Comparison of ENCODE assay signal across 9 cellular contexts in the genomic region with DNA sequence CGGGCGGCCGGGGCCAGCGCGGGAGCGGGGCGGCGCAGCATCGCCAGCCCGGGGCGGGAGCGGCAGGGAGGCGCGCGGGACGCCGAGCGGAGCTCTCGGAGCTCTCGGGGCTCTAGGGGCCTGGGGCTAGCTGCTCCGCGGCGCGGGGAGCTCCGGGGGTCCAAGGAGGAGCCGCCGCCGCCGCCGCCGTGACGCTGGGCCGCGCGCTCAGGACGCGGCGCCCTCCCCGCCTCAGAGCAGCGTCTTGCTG. TPM values are rescaled to one million over a fixed set of nuclear protein-coding genes. Genes with fewer than 3 reads are reported as not detected.
DNase-seq lines count a peak whose midpoint lies in the region; ATAC-seq, FAIRE-seq and TF ChIP-seq lines count a peak whose summit lies in the region.
"Had no signal": no experiment of that assay in that cellular context is flagged by ENCODE, and none has a peak within 500 bp of the region (broad histone marks: within the 10 kb centered on the region; RNA-seq: fewer than 3 reads in every experiment).

No MANE protein-coding gene starts in this region.

- peaks cover 17% of the 10 kb centered on the region for H3K23me2 ChIP-seq in H1 (ENCODE audit: low read depth, low read length)

- H3K9me2 ChIP-seq in Karpas-422 (replicated peaks; ENCODE audit: insufficient read depth, low read length), result no peaks in the 10 kb centered on the region

- peaks cover 33% of the 10 kb centered on the region for H3K4me1 Mint-ChIP-seq in T-helper 1 cell treated with Interleukin-12 subunit alpha and Interleukin-12 subunit beta and Interleukin-4 antibody, amounts not matched to agents 30 μg/mL and 1 μg/mL, for 36 hours (ENCODE audit: low read depth)

- no peaks in the 10 kb centered on the region; the same call in none of the 2 replicates for H3K79me1 ChIP-seq in H1 (ENCODE audit: low read depth, low read length)

- no peak overlapping the region for H4K5ac ChIP-seq in H1 (ENCODE audit: insufficient read length, low read depth, low read length)

- H2BK15ac ChIP-seq in H1 (ENCODE audit: low read length), result no peak overlapping the region

- no peak overlapping the region for H2BK120ac ChIP-seq in H1 (replicated peaks; ENCODE audit: low read depth, low read length)

- peaks cover 19% of the 10 kb centered on the region for H4K20me1 ChIP-seq in Karpas-422 (ENCODE audit: insufficient read depth, low read depth, low read length)
- H4K20me1 ChIP-seq in H1 (replicated peaks in 1 of 2; ENCODE audit: control insufficient read depth in 1 of 2, insufficient read depth in 2 of 2, low read length in 2 of 2), result peaks cover 0 to 5% of the 10 kb centered on the region in 2 experiments

- H3K9me3 ChIP-seq in Karpas-422 (ENCODE audit: low read length), result no peaks in the 10 kb centered on the region
- H3K9me3 ChIP-seq in H1 (ENCODE audit: insufficient read depth in 2 of 2, low read depth in 1 of 2, low read length in 1 of 2), result no peaks in the 10 kb centered on the region

- H3K14ac ChIP-seq in H1 (ENCODE audit: insufficient read length), result no peak overlapping the region

- H3K27me3 ChIP-seq in Karpas-422 (ENCODE audit: low read length) (no peaks in the 10 kb centered on the region), H1 (replicated peaks in 1 of 4; ENCODE audit: control insufficient read depth in 3 of 4, extremely low read depth in 1 of 4, insufficient read depth in 3 of 4, low read length in 3 of 4) (peaks cover 0 to 15% (median 14%) of the 10 kb centered on the region in 4 experiments; a peak in 6 of 7 replicates)

- peak; percentile 9 for ATAC-seq in omental fat pad (ENCODE audit: low FRiP score)

- H3K36me3 Mint-ChIP-seq in T-helper 1 cell treated with Interleukin-12 subunit alpha and Interleukin-12 subunit beta and Interleukin-4 antibody, amounts not matched to agents 30 μg/mL and 1 μg/mL, for 36 hours (ENCODE audit: low read depth), result peaks cover 6% of the 10 kb centered on the region

- POLR2A ChIA-PET in H1 (lab: Charles Lee; ENCODE audit: partially characterized antibody), result interaction anchor here (1.0 kb wide), 1 partner anchor 30 kb away, joined by 4 read pairs; no protein-coding TSS in a partner anchor

- no peak overlapping the region for H4K91ac ChIP-seq in H1 (replicated peaks; ENCODE audit: insufficient read length, low read length)

- peak in 1 of 2 experiments; percentile 20; a peak in 1 of 3 replicates for TF ChIP-seq EP300 in H1 (IDR thresholded peaks at IDR 0.05; ENCODE audit: borderline replicate concordance in 1 of 2, low read depth in 2 of 2, low read length in 2 of 2)

- H3K4me2 ChIP-seq in Karpas-422 (ENCODE audit: low read depth, low read length, poor library complexity, severe bottlenecking), result peak overlapping the region; percentile 82
- peak overlapping the region; percentile 91 to 93; a peak in 2 of 4 replicates for H3K4me2 ChIP-seq in H1 (ENCODE audit: insufficient read depth in 1 of 2, low read depth in 2 of 2, low read length in 2 of 2)

- no peak overlapping the region for H2BK5ac ChIP-seq in H1 (ENCODE audit: low read depth, low read length)

- no peak overlapping the region for H3K27ac Mint-ChIP-seq in T-helper 1 cell treated with Interleukin-12 subunit alpha and Interleukin-12 subunit beta and Interleukin-4 antibody, amounts not matched to agents 30 μg/mL and 1 μg/mL, for 36 hours

- H3K9ac ChIP-seq in Karpas-422 (ENCODE audit: low read length) (peak overlapping the region; percentile 94), H1 (replicated peaks in 1 of 4; ENCODE audit: extremely low read depth in 1 of 4, low read depth in 3 of 4, low read length in 3 of 4) (peak overlapping the region in 3 of 4 experiments; percentile 67 to 89 (median 72); a peak in 4 of 7 replicates)

- H3K4me3 ChIP-seq in Karpas-422 (ENCODE audit: low read length), result peak overlapping the region; percentile 94; the same call in 1 of the 2 replicates
- peak overlapping the region; percentile 58 to 91 (median 78) for H3K4me3 ChIP-seq in H1 (ENCODE audit: extremely low read depth in 1 of 4, insufficient read depth in 2 of 4, low read depth in 3 of 4, low read length in 4 of 4)

- H3K9me3 Mint-ChIP-seq in T-helper 1 cell treated with Interleukin-12 subunit alpha and Interleukin-12 subunit beta and Interleukin-4 antibody, amounts not matched to agents 30 μg/mL and 1 μg/mL, for 36 hours, result no peaks in the 10 kb centered on the region

- H3K23ac ChIP-seq in H1 (ENCODE audit: insufficient read length), result no peak overlapping the region

- no peaks in the 10 kb centered on the region for H3K27me3 Mint-ChIP-seq in T-helper 1 cell treated with Interleukin-12 subunit alpha and Interleukin-12 subunit beta and Interleukin-4 antibody, amounts not matched to agents 30 μg/mL and 1 μg/mL, for 36 hours (ENCODE audit: low read depth)

- TF ChIP-seq CTCF in H1 (IDR thresholded peaks at IDR 0.05; ENCODE audit: control extremely low read depth in 1 of 3, insufficient read depth in 1 of 3, low read depth in 1 of 3, low read length in 3 of 3) (no peak), omental fat pad (IDR thresholded peaks at IDR 0.05) (no peak)

- H2AFZ ChIP-seq in Karpas-422 (ENCODE audit: low read length), result no peak overlapping the region
- no peak overlapping the region for H2AFZ ChIP-seq in H1 (ENCODE audit: low read length)

- TF ChIP-seq POLR2A in H1 (IDR thresholded peaks at IDR 0.05; ENCODE audit: control extremely low read depth in 1 of 2, low read depth in 2 of 2, low read length in 2 of 2) (no peak; a peak in 2 of 3 replicates), erythroblast (IDR thresholded peaks at IDR 0.05; ENCODE audit: low read length) (no peak)

- H3K18ac ChIP-seq in H1 (ENCODE audit: extremely low read depth, low read length), result no peak overlapping the region; the same call in 1 of the 2 replicates

- no peak overlapping the region for H2BK20ac ChIP-seq in H1 (ENCODE audit: low read length)

- H3K56ac ChIP-seq in H1 (replicated peaks; ENCODE audit: insufficient read length, low read depth, low read length), result no peak overlapping the region

- H3K27ac ChIP-seq in Karpas-422 (ENCODE audit: low read length) (no peak overlapping the region), H1 (ENCODE audit: low read depth, low read length) (no peak overlapping the region; the same call in 1 of the 2 replicates)

- H3K79me2 ChIP-seq in Karpas-422 (ENCODE audit: low read length) (peaks cover 46% of the 10 kb centered on the region), H1 (ENCODE audit: control insufficient read depth in 1 of 2, insufficient read depth in 2 of 2, low read length in 2 of 2) (peaks cover 6 to 45% of the 10 kb centered on the region in 2 experiments)

- DNase-seq in T-helper 1 cell (no peak), Karpas-422 (no peak), H1 (ENCODE audit: low read depth in 1 of 2, low spot score in 2 of 2) (no peak), omental fat pad (ENCODE audit: low spot score) (no peak), AG08395 (ENCODE audit: low spot score) (no peak), NCI-H187 treated with DMSO at 0.1 percent for 48 hours (lab: John Stamatoyannopoulos, UW) (no peak), erythroblast (lab: John Stamatoyannopoulos, UW) (no peak)

- TF ChIP-seq RAD21 in H1 (IDR thresholded peaks at IDR 0.05 in 1 of 2, conservative IDR thresholded peaks at IDR 0.05 in 1 of 2; ENCODE audit: low read depth in 2 of 2, low read length in 2 of 2), result no peak

- H2BK12ac ChIP-seq in H1 (ENCODE audit: low read depth, low read length), result no peak overlapping the region

- H4K8ac ChIP-seq in H1 (ENCODE audit: extremely low read depth, insufficient read depth, low read length), result peak overlapping the region; percentile 93; the same call in 1 of the 2 replicates

- peaks cover 52% of the 10 kb centered on the region for H3K4me1 ChIP-seq in Karpas-422 (ENCODE audit: low read length)
- peaks cover 4 to 18% (median 13%) of the 10 kb centered on the region in 4 experiments for H3K4me1 ChIP-seq in H1 (replicated peaks in 1 of 4; ENCODE audit: control insufficient read depth in 3 of 4, insufficient read depth in 4 of 4, low read length in 3 of 4)

- H3K36me3 ChIP-seq in Karpas-422 (ENCODE audit: insufficient read depth, low read length), result no peaks in the 10 kb centered on the region; the same call in 1 of the 2 replicates
- no peaks in the 10 kb centered on the region for H3K36me3 ChIP-seq in H1 (ENCODE audit: control insufficient read depth in 2 of 4, insufficient read depth in 4 of 4, low read length in 3 of 4)

- H3K4ac ChIP-seq in H1 (replicated peaks; ENCODE audit: insufficient read length, low read depth, low read length), result no peak overlapping the region

- CTCF ChIA-PET in H1 (lab: Charles Lee; ENCODE audit: partially characterized antibody), result interaction anchor here (1.0 kb wide), 1 partner anchor 39 kb away, joined by 3 read pairs; no protein-coding TSS in a partner anchor

- no peak for FAIRE-seq in H1 (lab: Jason Lieb, UNC)
- FAIRE-seq: A204.1 had no signal

- WGBS in H1 (ENCODE audit: extremely low coverage in 1 of 2, insufficient coverage in 1 of 2, insufficient read length in 1 of 2, insufficient replicate concordance in 2 of 2, low coverage in 1 of 2, low lambda C conversion rate in 2 of 2, missing lambda C conversion rate in 1 of 2), 2 experiments, result 1% methylated on average over 21 of the region's 40 CpGs; no CpG with 5 or more reads in 1 of the 2 experiments

- peak overlapping the region; percentile 51 for H3K4me3 Mint-ChIP-seq in T-helper 1 cell treated with Interleukin-12 subunit alpha and Interleukin-12 subunit beta and Interleukin-4 antibody, amounts not matched to agents 30 μg/mL and 1 μg/mL, for 36 hours

- no peak overlapping the region for H2AK5ac ChIP-seq in H1 (ENCODE audit: low read depth, low read length)

TF ChIP-seq in H1, 55 proteins besides CTCF, POLR2A, EP300 and RAD21 (continues in another document):
- TF ChIP-seq RBBP5 (IDR thresholded peaks at IDR 0.05; ENCODE audit: borderline replicate concordance, low read depth, low read length), result peak; percentile 4; the same call in 1 of the 2 replicates
- peak; percentile 80; the same call in 1 of the 2 replicates for TF ChIP-seq POLR2AphosphoS5 (IDR thresholded peaks at IDR 0.05; ENCODE audit: low read depth, low read length)
- no peak for TF ChIP-seq BACH1 (IDR thresholded peaks at IDR 0.05; ENCODE audit: low read length)
- no peak for TF ChIP-seq MAFK (IDR thresholded peaks at IDR 0.05; ENCODE audit: low read depth, low read length)
- TF ChIP-seq PHF8 (conservative IDR thresholded peaks at IDR 0.05; ENCODE audit: low read depth, low read length), result peak; percentile 50; the same call in 1 of the 2 replicates

RNA-seq across cellular contexts. Expression of a gene that starts 0.1 kb away (rescaled TPM):
- 52.0 and 77.7 TPM in 2 replicates for total RNA-seq in Karpas-422 (2014; rRNA removed; shearing (Covaris generic); ENCODE audit: low replicate concordance)
- total RNA-seq in H1 (2021; fragmentation: NEBNext Ultra II Directional; extraction: Animal tissue kit (Norgen Biotek cat#: 25700)), result 97.4 and 99.0 TPM in 2 replicates
- 34.2 and 55.4 TPM in 2 replicates for polyA plus RNA-seq in H1 (2011; rRNA removed)
- polyA plus RNA-seq in H1 (2011; cell fraction: cytosol; rRNA removed), result 38.7 TPM
- 87.5 TPM for polyA plus RNA-seq in H1 (2011; cell fraction: nucleus; rRNA removed)
- polyA plus RNA-seq in H1 (2012, experiment 1 of 2), result 78.7 to 109 TPM (median 97.3 TPM) in 4 replicates
- polyA plus RNA-seq in H1 (2012, experiment 2 of 2), result 84.4 TPM
- 126 TPM for polyA plus RNA-seq in H1 (2013, experiment 1 of 2)
- polyA plus RNA-seq in H1 (2013, experiment 2 of 2), result 110 TPM
- polyA minus RNA-seq in H1 (2011; rRNA and poly(A)+ RNA removed), result 42.8 and 45.5 TPM in 2 replicates
- 54.3 TPM for polyA minus RNA-seq in H1 (2011; cell fraction: cytosol; rRNA and poly(A)+ RNA removed)
- polyA minus RNA-seq in H1 (2011; cell fraction: nucleus; rRNA and poly(A)+ RNA removed), result 31.1 TPM
- total RNA-seq in omental fat pad, result 10 to 100 TPM; 28.3 to 41.0 (median 30.1) TPM
